In the genomic region with DNA sequence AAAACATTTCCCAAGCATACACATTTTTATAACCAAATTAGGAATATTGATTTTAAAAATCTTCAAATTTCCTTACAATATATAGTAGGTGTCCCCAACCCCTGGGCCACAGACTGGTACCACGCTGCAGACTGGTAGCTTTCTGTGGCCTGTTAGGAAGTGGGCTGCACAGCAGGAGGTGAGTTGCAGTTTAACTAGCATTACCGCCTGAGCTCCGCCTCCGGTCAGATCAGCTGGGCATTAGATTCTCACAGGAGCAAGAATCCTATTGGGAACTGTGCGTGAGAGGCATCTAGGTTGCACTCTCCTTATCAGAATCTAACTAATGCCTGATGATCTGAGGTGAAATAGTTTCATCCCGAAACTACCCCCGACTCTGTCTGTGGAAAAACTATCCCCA, we compare ENCODE assay signal across 36 cellular contexts.
"Had no signal": no experiment of that assay in that cellular context is flagged by ENCODE, and none has a peak within 500 bp of the region (broad histone marks: within the 10 kb centered on the region; RNA-seq: fewer than 3 reads in every experiment).

No MANE protein-coding gene starts in this region.

- DNase-seq: activated CD4-positive, alpha-beta memory T cell treated with anti-CD3 and anti-CD28 coated beads for 36 hours; activated CD4-positive, alpha-beta T cell treated with anti-CD3 and anti-CD28 coated beads for 48 hours; activated CD8-positive, alpha-beta memory T cell treated with anti-CD3 and anti-CD28 coated beads, Interleukin-2, amount 50 U/mL, for 4 hours; activated gamma-delta T cell; activated naive CD4-positive, alpha-beta T cell treated with anti-CD3 and anti-CD28 coated beads, Interleukin-2, amount 10 ng/mL, durations not matched to agents 7 days and 5 days; activated naive CD8-positive, alpha-beta T cell treated with anti-CD3 and anti-CD28 coated beads, Interleukin-2, amount 10 ng/mL, durations not matched to agents 7 days and 5 days; activated T-cell treated with anti-CD3 and anti-CD28 coated beads, Interleukin-2, amount 50 U/mL, for 1 hour; cerebellar nuclear complex; dorsolateral prefrontal cortex; effector memory CD4-positive, alpha-beta T cell; foreskin fibroblast; heart left ventricle; hypothalamus; immature natural killer cell; kidney; left colon; mammary epithelial cell; naive B cell; nephron progenitor cell; ovary; retina; stimulated activated CD4-positive, alpha-beta T cell treated with anti-CD3 and anti-CD28 coated beads, Interleukin-4, amount 100 ng/mL, for 24 hours; T-cell; thyroid gland; upper lobe of left lung had no signal

- H3K4me3 Mint-ChIP-seq: activated CD4-positive, alpha-beta memory T cell treated with anti-CD3 and anti-CD28 coated beads for 36 hours; activated naive CD4-positive, alpha-beta T cell treated with anti-CD3 and anti-CD28 coated beads, Interleukin-2, amount 10 ng/mL, durations not matched to agents 7 days and 5 days; activated naive CD8-positive, alpha-beta T cell treated with anti-CD3 and anti-CD28 coated beads, Interleukin-2, amount 10 ng/mL, durations not matched to agents 7 days and 5 days; activated T-helper 1 cell treated with anti-CD3 and anti-CD28 coated beads, Interleukin-12 subunit alpha, Interleukin-12 subunit beta, Interleukin-2, Interleukin-4 antibody, amounts not matched to agents 30 ng/mL and 10 ng/mL and 1 ng/mL, durations not matched to agents 14 hours and 24 hours and 36 hours; brain; immature natural killer cell; mesothelial cell of epicardium; naive B cell; nephron progenitor cell; stimulated activated effector memory CD8-positive, alpha-beta T cell treated with anti-CD3 and anti-CD28 coated beads, Interleukin-12 subunit alpha, Interleukin-12 subunit beta, amount 100 ng/mL, for 72 hours; stimulated activated naive CD8-positive, alpha-beta T cell treated with anti-CD3 and anti-CD28 coated beads, Interleukin-15, Interleukin-2, amounts not matched to agents 100 ng/mL and 50 ng/mL, for 24 hours; T-cell had no signal

- H3K4me3 ChIP-seq: ascending aorta, cardiac muscle cell, coronary artery, dorsolateral prefrontal cortex, heart left ventricle, ovary, prostate gland, skin epidermis, thyroid gland, upper lobe of left lung, vagina had no signal

- H3K27me3 Mint-ChIP-seq: activated CD4-positive, alpha-beta memory T cell treated with anti-CD3 and anti-CD28 coated beads for 36 hours; activated naive CD4-positive, alpha-beta T cell treated with anti-CD3 and anti-CD28 coated beads, Interleukin-2, amount 10 ng/mL, durations not matched to agents 7 days and 5 days; activated naive CD8-positive, alpha-beta T cell treated with anti-CD3 and anti-CD28 coated beads, Interleukin-2, amount 10 ng/mL, durations not matched to agents 7 days and 5 days; brain; naive B cell; stimulated activated naive CD8-positive, alpha-beta T cell treated with anti-CD3 and anti-CD28 coated beads, Interleukin-15, Interleukin-2, amounts not matched to agents 100 ng/mL and 50 ng/mL, for 24 hours; T-cell had no signal

- H3K36me3 ChIP-seq: ascending aorta, cardiac muscle cell, heart left ventricle, ovary, prostate gland, thyroid gland, upper lobe of left lung, vagina had no signal

- H3K27ac Mint-ChIP-seq: activated CD4-positive, alpha-beta memory T cell treated with anti-CD3 and anti-CD28 coated beads for 36 hours; activated naive CD4-positive, alpha-beta T cell treated with anti-CD3 and anti-CD28 coated beads, Interleukin-2, amount 10 ng/mL, durations not matched to agents 7 days and 5 days; activated naive CD8-positive, alpha-beta T cell treated with anti-CD3 and anti-CD28 coated beads, Interleukin-2, amount 10 ng/mL, durations not matched to agents 7 days and 5 days; activated T-helper 1 cell treated with anti-CD3 and anti-CD28 coated beads, Interleukin-12 subunit alpha, Interleukin-12 subunit beta, Interleukin-2, Interleukin-4 antibody, amounts not matched to agents 30 ng/mL and 10 ng/mL and 1 ng/mL, durations not matched to agents 14 hours and 24 hours and 36 hours; brain; immature natural killer cell; mesothelial cell of epicardium; naive B cell; nephron progenitor cell; stimulated activated effector memory CD8-positive, alpha-beta T cell treated with anti-CD3 and anti-CD28 coated beads, Interleukin-12 subunit alpha, Interleukin-12 subunit beta, amount 100 ng/mL, for 72 hours; stimulated activated naive CD8-positive, alpha-beta T cell treated with anti-CD3 and anti-CD28 coated beads, Interleukin-15, Interleukin-2, amounts not matched to agents 100 ng/mL and 50 ng/mL, for 24 hours; T-cell had no signal

- H3K9me3 Mint-ChIP-seq: activated naive CD8-positive, alpha-beta T cell treated with anti-CD3 and anti-CD28 coated beads, Interleukin-2, amount 10 ng/mL, durations not matched to agents 7 days and 5 days; mesothelial cell of epicardium; nephron progenitor cell; stimulated activated naive CD8-positive, alpha-beta T cell treated with anti-CD3 and anti-CD28 coated beads, Interleukin-15, Interleukin-2, amounts not matched to agents 100 ng/mL and 50 ng/mL, for 24 hours had no signal

- H3K4me1 ChIP-seq: ascending aorta, heart left ventricle, prostate gland, thyroid gland, upper lobe of left lung, vagina had no signal

- H3K27me3 ChIP-seq: ascending aorta, cardiac muscle cell, heart left ventricle, ovary, thyroid gland, upper lobe of left lung, vagina had no signal

- H3K4me1 Mint-ChIP-seq: activated naive CD4-positive, alpha-beta T cell treated with anti-CD3 and anti-CD28 coated beads, Interleukin-2, amount 10 ng/mL, durations not matched to agents 7 days and 5 days; activated naive CD8-positive, alpha-beta T cell treated with anti-CD3 and anti-CD28 coated beads, Interleukin-2, amount 10 ng/mL, durations not matched to agents 7 days and 5 days; brain; immature natural killer cell; naive B cell; nephron progenitor cell; stimulated activated effector memory CD8-positive, alpha-beta T cell treated with anti-CD3 and anti-CD28 coated beads, Interleukin-12 subunit alpha, Interleukin-12 subunit beta, amount 100 ng/mL, for 72 hours; T-cell had no signal

- H3K36me3 Mint-ChIP-seq: activated CD4-positive, alpha-beta memory T cell treated with anti-CD3 and anti-CD28 coated beads for 36 hours; activated naive CD4-positive, alpha-beta T cell treated with anti-CD3 and anti-CD28 coated beads, Interleukin-2, amount 10 ng/mL, durations not matched to agents 7 days and 5 days; activated naive CD8-positive, alpha-beta T cell treated with anti-CD3 and anti-CD28 coated beads, Interleukin-2, amount 10 ng/mL, durations not matched to agents 7 days and 5 days; brain; immature natural killer cell; mesothelial cell of epicardium; naive B cell; stimulated activated effector memory CD8-positive, alpha-beta T cell treated with anti-CD3 and anti-CD28 coated beads, Interleukin-12 subunit alpha, Interleukin-12 subunit beta, amount 100 ng/mL, for 72 hours; T-cell had no signal

- H3K9me3 ChIP-seq: ascending aorta, heart left ventricle, ovary, prostate gland, thyroid gland, upper lobe of left lung, vagina had no signal

- H3K27ac ChIP-seq: ascending aorta, cardiac muscle cell, coronary artery, dorsolateral prefrontal cortex, heart left ventricle, ovary, prostate gland, skin epidermis, thyroid gland, upper lobe of left lung, vagina had no signal
